ENCODE assay signal across 8 cellular contexts in the genomic region with DNA sequence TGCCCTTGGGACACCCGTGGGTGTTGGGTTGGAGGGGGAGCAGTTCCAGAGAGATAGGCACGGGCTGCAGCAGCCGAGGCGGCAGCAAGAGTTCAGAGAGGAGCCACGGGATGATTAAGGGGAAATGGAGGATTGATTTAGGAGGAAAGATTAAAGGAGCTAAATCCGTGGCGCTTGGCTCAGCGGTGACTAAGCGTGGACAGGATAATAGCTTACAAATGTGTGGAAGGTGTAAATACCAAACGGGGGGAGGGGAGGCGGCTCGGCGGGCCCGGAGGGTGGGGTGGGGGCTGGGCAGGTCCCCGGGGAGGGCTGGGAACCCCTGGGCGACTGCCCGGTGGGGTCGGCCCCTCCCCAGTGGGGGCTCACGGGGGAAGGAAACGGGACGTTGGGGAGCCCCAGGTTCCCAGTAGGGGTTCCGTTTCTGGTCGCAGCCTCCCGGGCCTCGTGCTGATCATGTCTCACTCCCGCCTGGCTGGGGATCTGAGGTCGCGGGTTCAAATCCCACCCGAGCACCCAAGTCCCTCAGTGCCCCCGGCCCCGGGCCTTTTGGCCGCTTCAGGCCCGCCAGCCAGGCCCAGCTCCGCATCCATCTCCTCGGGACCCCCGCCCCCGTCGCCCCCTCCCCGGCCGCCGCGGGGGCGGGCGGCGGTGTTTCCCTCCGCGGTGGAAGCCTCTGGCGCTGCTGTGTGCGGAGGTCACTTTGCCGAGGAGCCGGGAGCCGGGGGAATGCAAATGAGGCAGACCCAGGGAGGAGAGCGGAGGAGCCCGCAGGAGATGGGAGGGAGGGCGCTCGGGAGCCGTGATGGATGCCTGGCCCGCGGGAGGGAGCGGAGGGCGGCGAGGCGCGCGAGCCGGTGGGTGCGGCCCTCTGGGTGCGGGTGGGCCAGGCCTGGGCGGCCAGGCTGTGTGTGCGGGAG. TPM values are rescaled to one million over a fixed set of nuclear protein-coding genes. Genes with fewer than 3 reads are reported as not detected.
DNase-seq lines count a peak whose midpoint lies in the region; TF ChIP-seq lines count a peak whose summit lies in the region.

No MANE protein-coding gene starts in this region.

- H3K4me1 ChIP-seq in fibroblast of lung (ENCODE audit: control insufficient read depth, extremely low read depth, insufficient read depth, low read length), result peaks cover 14% of the 10 kb centered on the region

- peak overlapping the region; percentile 77 for H3K4me2 ChIP-seq in fibroblast of lung (ENCODE audit: extremely low read depth, insufficient read depth, low read length)

- no peaks in the 10 kb centered on the region for H3K79me2 ChIP-seq in fibroblast of lung (ENCODE audit: control insufficient read depth, insufficient read depth, low read length)

- peaks cover 20% of the 10 kb centered on the region for H3K27me3 ChIP-seq in fibroblast of lung (ENCODE audit: control insufficient read depth, insufficient read depth, low read length)

- no peak overlapping the region for H3K27ac ChIP-seq in fibroblast of lung (ENCODE audit: insufficient read depth, low read length)

- H2AFZ ChIP-seq in fibroblast of lung (ENCODE audit: low read length), result no peak overlapping the region

- H3K9me3 ChIP-seq in fibroblast of lung (ENCODE audit: control insufficient read depth, insufficient read depth, low read depth, low read length), result no peaks in the 10 kb centered on the region

- H3K4me1 Mint-ChIP-seq in activated naive CD4-positive, alpha-beta T cell treated with anti-CD3 and anti-CD28 coated beads for 36 hours (ENCODE audit: low read depth), result peaks cover 14% of the 10 kb centered on the region
- H3K4me1 Mint-ChIP-seq in immature natural killer cell, result no peaks in the 10 kb centered on the region

- no peak overlapping the region for H3K4me3 Mint-ChIP-seq in activated naive CD4-positive, alpha-beta T cell treated with anti-CD3 and anti-CD28 coated beads for 36 hours
- H3K4me3 Mint-ChIP-seq in immature natural killer cell, result peak overlapping the region in 1 of 5 donors; percentile 52

- no peaks in the 10 kb centered on the region for H4K20me1 ChIP-seq in fibroblast of lung (ENCODE audit: control insufficient read depth, extremely low read depth, insufficient read depth, low read length)

- no peak overlapping the region for H3K9ac ChIP-seq in fibroblast of lung (ENCODE audit: insufficient read depth, low read length)

- H3K27ac Mint-ChIP-seq in activated naive CD4-positive, alpha-beta T cell treated with anti-CD3 and anti-CD28 coated beads for 36 hours, result no peak overlapping the region
- no peak overlapping the region for H3K27ac Mint-ChIP-seq in immature natural killer cell

- TF ChIP-seq CTCF in fibroblast of lung (conservative IDR thresholded peaks at IDR 0.05 in 1 of 2, IDR thresholded peaks at IDR 0.05 in 1 of 2; ENCODE audit: low read depth in 1 of 2, low read length in 2 of 2), result no peak

- DNase-seq in EL, result peak; percentile 79
- peak; percentile 97 for DNase-seq in NCI-H82 treated with DMSO at 0.1 percent for 48 hours (lab: John Stamatoyannopoulos, UW; ENCODE audit: unreplicated experiment)
- peak; percentile 40 to 87 for DNase-seq in fibroblast of lung (ENCODE audit: low read depth in 2 of 2)
- peak in 6 of 10 donors; percentile 28 to 93 (median 72) for DNase-seq in posterior cingulate gyrus
- DNase-seq in SIG-M5 treated with dmso at 0.1 percent for 504 hours (lab: John Stamatoyannopoulos, UW; ENCODE audit: unreplicated experiment), result no peak
- DNase-seq in activated naive CD4-positive, alpha-beta T cell treated with anti-CD3 and anti-CD28 coated beads for 36 hours, result no peak
- no peak for DNase-seq in immature natural killer cell
- DNase-seq in middle frontal gyrus (ENCODE audit: extremely low spot score, low spot score), result no peak

- H3K9me3 Mint-ChIP-seq in activated naive CD4-positive, alpha-beta T cell treated with anti-CD3 and anti-CD28 coated beads for 36 hours, result no peaks in the 10 kb centered on the region
- no peaks in the 10 kb centered on the region for H3K9me3 Mint-ChIP-seq in immature natural killer cell

- H3K36me3 ChIP-seq in fibroblast of lung (ENCODE audit: control insufficient read depth, insufficient read depth, low read length), result no peaks in the 10 kb centered on the region

- intact Hi-C loops in posterior cingulate gyrus (cut with DNase I), result loop anchor here (5.0 kb wide), 1 partner anchor 40 kb away; no protein-coding TSS in a partner anchor
- intact Hi-C loops in activated naive CD4-positive, alpha-beta T cell treated with anti-CD3 and anti-CD28 coated beads for 36 hours (cut with micrococcal nuclease), result no loop called here

- H3K4me3 ChIP-seq in fibroblast of lung (replicated peaks in 1 of 4; ENCODE audit: control extremely low read depth in 1 of 4, insufficient read depth in 1 of 4, low read depth in 3 of 4, low read length in 4 of 4), result peak overlapping the region in 2 of 4 experiments; percentile 3 to 40

- H3K27me3 Mint-ChIP-seq in activated naive CD4-positive, alpha-beta T cell treated with anti-CD3 and anti-CD28 coated beads for 36 hours (ENCODE audit: low read depth), result peaks cover 65% of the 10 kb centered on the region
- peaks cover 14 to 31% (median 20%) of the 10 kb centered on the region in 3 donors for H3K27me3 Mint-ChIP-seq in immature natural killer cell (ENCODE audit: low read depth in 3 of 3)

- CTCF ChIA-PET in activated naive CD4-positive, alpha-beta T cell treated with anti-CD3 and anti-CD28 coated beads for 36 hours (lab: Charles Lee), result interaction anchor here (0.9 to 4.4 kb wide), 4 partner anchors 11 to 40 kb away, joined by 3 to 20 read pairs (median 6); no protein-coding TSS in a partner anchor

- no peaks in the 10 kb centered on the region for H3K36me3 Mint-ChIP-seq in activated naive CD4-positive, alpha-beta T cell treated with anti-CD3 and anti-CD28 coated beads for 36 hours (ENCODE audit: low read depth)
- H3K36me3 Mint-ChIP-seq in immature natural killer cell, result no peaks in the 10 kb centered on the region

RNA-seq across cellular contexts. Expression of a gene that starts 8.1 kb away (rescaled TPM):
- total RNA-seq in fibroblast of lung, result under 0.01 and 0.33 TPM in 2 replicates
- polyA plus RNA-seq in fibroblast of lung (not detected in 2 replicates), immature natural killer cell (not detected)
- not detected in 2 replicates for polyA plus RNA-seq in fibroblast of lung (2012)
- not detected in 2 replicates for polyA minus RNA-seq in fibroblast of lung (ENCODE audit: low replicate concordance)
- total RNA-seq in activated naive CD4-positive, alpha-beta T cell treated with anti-CD3 and anti-CD28 coated beads for 36 hours, result not detected

RNA-seq across cellular contexts. Expression of a gene that starts 21.2 kb away (rescaled TPM):
- total RNA-seq in fibroblast of lung, result 46.0 and 58.8 TPM in 2 replicates
- polyA plus RNA-seq in fibroblast of lung, result 23.9 and 35.8 TPM in 2 replicates
- 54.1 and 68.7 TPM in 2 replicates for polyA plus RNA-seq in fibroblast of lung (2012)
- polyA minus RNA-seq in fibroblast of lung (ENCODE audit: low replicate concordance), result 20.2 and 29.3 TPM in 2 replicates
- 1 to 10 TPM; 8.5 to 9.0 TPM for total RNA-seq in activated naive CD4-positive, alpha-beta T cell treated with anti-CD3 and anti-CD28 coated beads for 36 hours
- polyA plus RNA-seq in immature natural killer cell, result 10 to 100 TPM in 2 of 3 donors, 1 to 10 TPM in 1; 6.1 to 20.8 (median 18.6) TPM

RNA-seq across cellular contexts. Expression of a gene that starts 21.5 kb away (rescaled TPM):
- total RNA-seq in fibroblast of lung, result 0.77 and 0.99 TPM in 2 replicates
- 0.49 and 0.70 TPM in 2 replicates for polyA plus RNA-seq in fibroblast of lung
- polyA plus RNA-seq in fibroblast of lung (2012), result 0.80 and 1.1 TPM in 2 replicates
- 0.63 and 0.85 TPM in 2 replicates for polyA minus RNA-seq in fibroblast of lung (ENCODE audit: low replicate concordance)
- 1 to 10 TPM in 1 of 2 experiments, under 1 TPM in 1; 0.86 to 1.1 TPM for total RNA-seq in activated naive CD4-positive, alpha-beta T cell treated with anti-CD3 and anti-CD28 coated beads for 36 hours
- polyA plus RNA-seq in immature natural killer cell, result under 1 TPM in 1 of 3 donors, not detected in 2; 0.44 TPM

RNA-seq across cellular contexts. Expression of a gene that starts 23.7 kb away (rescaled TPM):
- total RNA-seq in fibroblast of lung, result 36.5 and 38.3 TPM in 2 replicates
- 59.7 and 72.4 TPM in 2 replicates for polyA plus RNA-seq in fibroblast of lung
- polyA plus RNA-seq in fibroblast of lung (2012), result 45.6 and 52.3 TPM in 2 replicates
- 155 and 160 TPM in 2 replicates for polyA minus RNA-seq in fibroblast of lung (ENCODE audit: low replicate concordance)
- 10 to 100 TPM; 25.2 to 28.4 TPM for total RNA-seq in activated naive CD4-positive, alpha-beta T cell treated with anti-CD3 and anti-CD28 coated beads for 36 hours
- 10 to 100 TPM; 21.4 to 40.9 (median 37.1) TPM for polyA plus RNA-seq in immature natural killer cell

RNA-seq across cellular contexts. Expression of a gene that starts 49.0 kb away (rescaled TPM):
- 28.7 and 34.4 TPM in 2 replicates for total RNA-seq in fibroblast of lung
- polyA plus RNA-seq in fibroblast of lung, result 15.2 and 24.7 TPM in 2 replicates
- polyA plus RNA-seq in fibroblast of lung (2012), result 22.6 and 32.7 TPM in 2 replicates
- polyA minus RNA-seq in fibroblast of lung (ENCODE audit: low replicate concordance), result 41.1 and 60.3 TPM in 2 replicates
- total RNA-seq in activated naive CD4-positive, alpha-beta T cell treated with anti-CD3 and anti-CD28 coated beads for 36 hours, result 1 to 10 TPM; 1.5 to 1.6 TPM
- polyA plus RNA-seq in immature natural killer cell, result under 1 TPM in 1 of 3 donors, not detected in 2; 0.53 TPM

Comparison
In these comparisons a context has a peak if more than half of its experiments do, and no peak if none do; other contexts are left out.
1. DNase-seq: peak in EL (single experiment), NCI-H82 treated with DMSO at 0.1 percent for 48 hours (single experiment), fibroblast of lung (2 of 2) and posterior cingulate gyrus (6 of 10); none in SIG-M5 treated with dmso at 0.1 percent for 504 hours (single experiment), activated naive CD4-positive, alpha-beta T cell treated with anti-CD3 and anti-CD28 coated beads for 36 hours (single experiment), immature natural killer cell (0 of 3) and middle frontal gyrus (single experiment).